In genomic region chr2:217807753-217808152, GRCh38 we compare ENCODE assay signal across 15 cellular contexts.
"Had no signal": no experiment of that assay in that cellular context is flagged by ENCODE, and none has a peak within 500 bp of the region (broad histone marks: within the 10 kb centered on the region; RNA-seq: fewer than 3 reads in every experiment).

No MANE protein-coding gene starts in this region.

- H3K27me3 ChIP-seq: dorsolateral prefrontal cortex, tibial nerve had no signal

- H3K4me3 ChIP-seq: dorsolateral prefrontal cortex, tibial nerve had no signal

- DNase-seq: activated CD4-positive, alpha-beta memory T cell treated with anti-CD3 and anti-CD28 coated beads for 36 hours; activated CD4-positive, alpha-beta T cell treated with anti-CD3 and anti-CD28 coated beads for 36 hours; activated CD8-positive, alpha-beta memory T cell treated with anti-CD3 and anti-CD28 coated beads, Interleukin-2, amount 10 ng/mL, durations not matched to agents 7 days and 5 days; activated naive CD4-positive, alpha-beta T cell treated with anti-CD3 and anti-CD28 coated beads for 36 hours; activated naive CD8-positive, alpha-beta T cell treated with anti-CD3 and anti-CD28 coated beads, Interleukin-2, amount 50 U/mL, for 24 hours; activated T-cell treated with anti-CD3 and anti-CD28 coated beads, Interleukin-2, amount 50 U/mL, for 1 hour; dorsolateral prefrontal cortex; erythroblast; mammary epithelial cell; naive thymus-derived CD8-positive, alpha-beta T cell; stimulated activated CD4-positive, alpha-beta T cell treated with anti-CD3 and anti-CD28 coated beads, Interleukin-12 subunit alpha, Interleukin-12 subunit beta, amount 100 ng/mL, for 4 hours; stimulated activated CD4-positive, alpha-beta T cell treated with anti-CD3 and anti-CD28 coated beads, Interleukin-2, amount 100 ng/mL, for 24 hours; T-helper 2 cell had no signal

- ATAC-seq: activated CD4-positive, alpha-beta T cell treated with anti-CD3 and anti-CD28 coated beads for 36 hours; activated CD8-positive, alpha-beta memory T cell treated with anti-CD3 and anti-CD28 coated beads, Interleukin-2, amount 10 ng/mL, durations not matched to agents 7 days and 5 days; activated naive CD8-positive, alpha-beta T cell treated with anti-CD3 and anti-CD28 coated beads, Interleukin-2, amount 50 U/mL, for 24 hours; naive thymus-derived CD8-positive, alpha-beta T cell; stimulated activated effector memory CD8-positive, alpha-beta T cell treated with anti-CD3 and anti-CD28 coated beads, Interleukin-12 subunit alpha, Interleukin-12 subunit beta, amount 100 ng/mL, for 72 hours had no signal

- H3K9me3 ChIP-seq: tibial nerve had no signal
